20 cellular contexts compared by ENCODE assay signal in the genomic region with DNA sequence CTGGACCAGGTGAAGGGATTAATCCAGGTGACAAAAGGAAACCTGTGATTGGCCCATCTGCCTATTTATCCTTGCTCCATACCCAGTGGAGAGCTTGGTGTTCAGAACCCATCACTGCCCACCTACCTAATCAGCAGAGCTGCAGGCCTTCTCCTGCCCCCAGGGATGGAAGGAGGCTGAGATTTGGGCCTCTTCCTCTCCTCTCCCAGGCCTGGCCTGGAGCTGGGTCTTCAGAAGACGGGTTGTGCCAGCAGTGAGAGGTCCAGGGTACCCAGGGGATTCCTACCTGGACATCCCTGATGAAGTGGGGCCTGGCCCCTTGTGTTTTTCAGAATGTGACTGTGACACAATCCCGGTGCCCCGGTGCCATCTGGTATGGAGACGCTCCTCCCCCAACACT.
DNase-seq lines count a peak whose midpoint lies in the region; ATAC-seq and TF ChIP-seq lines count a peak whose summit lies in the region.
"Had no signal": no experiment of that assay in that cellular context is flagged by ENCODE, and none has a peak within 500 bp of the region (broad histone marks: within the 10 kb centered on the region; RNA-seq: fewer than 3 reads in every experiment).

No MANE protein-coding gene starts in this region.

- CTCF ChIA-PET in SK-N-SH (lab: Yijun Ruan, JAX) (no interaction called here), GM10248 (lab: Yijun Ruan, JAX) (no interaction called here)
- CTCF ChIA-PET in activated CD8-positive, alpha-beta T cell treated with anti-CD3 and anti-CD28 coated beads for 36 hours (lab: Charles Lee) = no interaction called here

- H3K9ac ChIP-seq in SK-N-SH = no peak overlapping the region
- H3K9ac ChIP-seq: BLaER1 treated with 17β-estradiol and CSF1 and Interleukin-3, amounts not matched to agents 10 nM and 100 nM had no signal

- H3K79me2 ChIP-seq in SK-N-SH (ENCODE audit: insufficient read depth) = no peaks in the 10 kb centered on the region

- H3K4me2 ChIP-seq in SK-N-SH = no peak overlapping the region
- H3K4me2 ChIP-seq: A549 had no signal

- H3K27me3 Mint-ChIP-seq in activated CD8-positive, alpha-beta T cell treated with anti-CD3 and anti-CD28 coated beads for 36 hours = no peaks in the 10 kb centered on the region
- H3K27me3 Mint-ChIP-seq: CD4-positive, alpha-beta T cell had no signal

- H3K27ac ChIP-seq in SK-N-SH (ENCODE audit: low read depth in 2 of 2, low read length in 1 of 2) (no peak overlapping the region), esophagus muscularis mucosa (replicated peaks in 1 of 4) (no peak overlapping the region), spleen (no peak overlapping the region)
- H3K27ac ChIP-seq: 22Rv1; A549; BLaER1 treated with 17β-estradiol and CSF1 and Interleukin-3, amounts not matched to agents 10 nM and 100 nM; C4-2B had no signal

- TF ChIP-seq RAD21 in SK-N-SH (IDR thresholded peaks at IDR 0.05; ENCODE audit: low read length) = no peak

- H3K36me3 ChIP-seq in SK-N-SH (replicated peaks in 1 of 2; ENCODE audit: control insufficient read depth in 1 of 2, insufficient read depth in 2 of 2, low read length in 1 of 2) (no peaks in the 10 kb centered on the region), H7 (replicated peaks; ENCODE audit: control insufficient read depth, insufficient read depth, low read length) (no peaks in the 10 kb centered on the region), esophagus muscularis mucosa (no peaks in the 10 kb centered on the region), spleen (no peaks in the 10 kb centered on the region)
- H3K36me3 ChIP-seq: BLaER1 treated with 17β-estradiol and CSF1 and Interleukin-3, amounts not matched to agents 10 nM and 100 nM had no signal

- TF ChIP-seq CTCF in SK-N-SH (IDR thresholded peaks at IDR 0.05) (no peak), GM10248 (IDR thresholded peaks at IDR 0.05; ENCODE audit: control extremely low read depth, extremely low read depth, low read depth, missing control alignments) (no peak), esophagus muscularis mucosa (IDR thresholded peaks at IDR 0.05) (no peak), spleen (IDR thresholded peaks at IDR 0.05 in 8 of 11, conservative IDR thresholded peaks at IDR 0.05 in 3 of 11) (no peak)
- TF ChIP-seq CTCF in activated CD8-positive, alpha-beta T cell treated with anti-CD3 and anti-CD28 coated beads for 36 hours (IDR thresholded peaks at IDR 0.05) = no peak

- DNase-seq in SK-N-SH = peak; percentile 4
- peak; percentile 3 for DNase-seq in GM10248 (ENCODE audit: extremely low spot score)
- DNase-seq in H7 = peak; percentile 4
- peak; percentile 89 for DNase-seq in esophagus muscularis mucosa (ENCODE audit: extremely low spot score)
- DNase-seq in spleen = no peak
- DNase-seq in activated CD8-positive, alpha-beta T cell treated with anti-CD3 and anti-CD28 coated beads for 36 hours = no peak
- DNase-seq: AML-193; Caco-2; Calu3; CD4-positive, alpha-beta T cell; CD8-positive, alpha-beta T cell; DMS79 treated with DMSO at 0.1 percent for 48 hours; GF-D8 had no signal

- ATAC-seq in SK-N-SH treated with all-trans-retinoic acid at 6 μM for 48 hours = no peak
- ATAC-seq in activated CD8-positive, alpha-beta T cell treated with anti-CD3 and anti-CD28 coated beads for 36 hours = no peak
- ATAC-seq: A549; CD8-positive, alpha-beta T cell; GM12878 had no signal

- no peaks in the 10 kb centered on the region for H3F3A ChIP-seq in SK-N-SH (replicated peaks; ENCODE audit: insufficient read depth)

- TF ChIP-seq EP300 in SK-N-SH (IDR thresholded peaks at IDR 0.05; ENCODE audit: borderline replicate concordance in 1 of 2, low read depth in 1 of 2, low read length in 1 of 2) (no peak), esophagus muscularis mucosa (IDR thresholded peaks at IDR 0.05) (no peak)

- no peaks in the 10 kb centered on the region for H3K27me3 ChIP-seq in SK-N-SH (ENCODE audit: insufficient read depth)
- no peaks in the 10 kb centered on the region for H3K27me3 ChIP-seq in H7 (ENCODE audit: control insufficient read depth, insufficient read depth, low read length)
- peaks cover 0 to 5% (median 0%) of the 10 kb centered on the region in 4 donors for H3K27me3 ChIP-seq in esophagus muscularis mucosa
- H3K27me3 ChIP-seq in spleen (replicated peaks in 1 of 7) = peaks cover 0 to 5% (median 0%) of the 10 kb centered on the region in 7 donors
- H3K27me3 ChIP-seq: BLaER1 treated with 17β-estradiol and CSF1 and Interleukin-3, amounts not matched to agents 10 nM and 100 nM had no signal

- 72% methylated on average over 3 of the region's 4 CpGs for WGBS in SK-N-SH (ENCODE audit: low lambda C conversion rate)
- 91% methylated on average over 4 of the region's 4 CpGs for WGBS in esophagus muscularis mucosa
- 72 to 90% (median 83%) methylated on average over 4 of the region's 4 CpGs for WGBS in spleen, 5 donors

- no peaks in the 10 kb centered on the region for H3K9me2 ChIP-seq in SK-N-SH

- H2AFZ ChIP-seq in SK-N-SH (ENCODE audit: low read depth) = no peak overlapping the region

- H3K4me1 Mint-ChIP-seq in activated CD8-positive, alpha-beta T cell treated with anti-CD3 and anti-CD28 coated beads for 36 hours (ENCODE audit: low read depth) = no peaks in the 10 kb centered on the region
- H3K4me1 Mint-ChIP-seq: B cell had no signal

- H3K4me1 ChIP-seq in SK-N-SH (ENCODE audit: control insufficient read depth in 1 of 2, insufficient read depth in 2 of 2, low read depth in 1 of 2, low read length in 1 of 2) = no peaks in the 10 kb centered on the region; a peak in 1 of 4 replicates
- H3K4me1 ChIP-seq in esophagus muscularis mucosa = no peaks in the 10 kb centered on the region
- H3K4me1 ChIP-seq in spleen = no peaks in the 10 kb centered on the region
- H3K4me1 ChIP-seq: A549, Caco-2 had no signal

- intact Hi-C loops in esophagus muscularis mucosa (cut with DNase I) = no loop called here
- intact Hi-C loops in spleen (cut with DNase I; ENCODE audit: low total_unique reads) = no loop called here
- intact Hi-C loops in activated CD8-positive, alpha-beta T cell treated with anti-CD3 and anti-CD28 coated beads for 36 hours (cut with micrococcal nuclease) = no loop called here

- TF ChIP-seq POLR2A in esophagus muscularis mucosa (IDR thresholded peaks at IDR 0.05; ENCODE audit: low read depth) (no peak), spleen (IDR thresholded peaks at IDR 0.05) (no peak)

- no peaks in the 10 kb centered on the region for H3K36me3 Mint-ChIP-seq in activated CD8-positive, alpha-beta T cell treated with anti-CD3 and anti-CD28 coated beads for 36 hours (ENCODE audit: low read depth)
- H3K36me3 Mint-ChIP-seq: CD8-positive, alpha-beta T cell had no signal

- POLR2A ChIA-PET in SK-N-SH (lab: Yijun Ruan, JAX) = no interaction called here
- POLR2A ChIA-PET in GM10248 (lab: Yijun Ruan, JAX) = no interaction called here
- POLR2A ChIA-PET in activated CD8-positive, alpha-beta T cell treated with anti-CD3 and anti-CD28 coated beads for 36 hours (lab: Charles Lee) = no interaction called here

- H3K9me3 ChIP-seq in SK-N-SH (no peaks in the 10 kb centered on the region), esophagus muscularis mucosa (no peaks in the 10 kb centered on the region), spleen (no peaks in the 10 kb centered on the region)
- H3K9me3 ChIP-seq: A549; BLaER1 treated with 17β-estradiol and CSF1 and Interleukin-3, amounts not matched to agents 10 nM and 100 nM; Caco-2 had no signal

- no peaks in the 10 kb centered on the region for H4K20me1 ChIP-seq in SK-N-SH (ENCODE audit: insufficient read depth)
- H4K20me1 ChIP-seq: BLaER1 treated with 17β-estradiol and CSF1 and Interleukin-3, amounts not matched to agents 10 nM and 100 nM had no signal

- no peaks in the 10 kb centered on the region for H3K9me3 Mint-ChIP-seq in activated CD8-positive, alpha-beta T cell treated with anti-CD3 and anti-CD28 coated beads for 36 hours
- H3K9me3 Mint-ChIP-seq: CD4-positive, alpha-beta T cell; CD8-positive, alpha-beta T cell had no signal

- no peak overlapping the region for H3K27ac Mint-ChIP-seq in activated CD8-positive, alpha-beta T cell treated with anti-CD3 and anti-CD28 coated beads for 36 hours
- H3K27ac Mint-ChIP-seq: B cell; CD4-positive, alpha-beta T cell; CD8-positive, alpha-beta T cell had no signal

- no peak overlapping the region for H3K4me3 Mint-ChIP-seq in activated CD8-positive, alpha-beta T cell treated with anti-CD3 and anti-CD28 coated beads for 36 hours
- H3K4me3 Mint-ChIP-seq: B cell; CD4-positive, alpha-beta T cell; CD8-positive, alpha-beta T cell had no signal

- no peak overlapping the region for H3K4me3 ChIP-seq in SK-N-SH (ENCODE audit: low read depth in 2 of 2, low read length in 1 of 2)
- no peak overlapping the region for H3K4me3 ChIP-seq in H7 (ENCODE audit: insufficient read depth, low read depth, low read length)
- H3K4me3 ChIP-seq in esophagus muscularis mucosa = no peak overlapping the region
- H3K4me3 ChIP-seq in spleen = no peak overlapping the region
- H3K4me3 ChIP-seq: A549; BLaER1 treated with 17β-estradiol and CSF1 and Interleukin-3, amounts not matched to agents 10 nM and 100 nM; GM12878 had no signal

TF ChIP-seq in SK-N-SH, 30 proteins besides CTCF, POLR2A, EP300 and RAD21:
- TF ChIP-seq FOXJ3 (CRISPR knock-in tag; IDR thresholded peaks at IDR 0.05) (no peak), FOSL2 (IDR thresholded peaks at IDR 0.05; ENCODE audit: borderline replicate concordance, low read depth) (no peak), MEF2A (IDR thresholded peaks at IDR 0.05; ENCODE audit: borderline replicate concordance, low read depth) (no peak), NRF1 (IDR thresholded peaks at IDR 0.05; ENCODE audit: low read depth, low read length) (no peak), TCF12 (IDR thresholded peaks at IDR 0.05) (no peak), GATA2 (CRISPR knock-in tag; IDR thresholded peaks at IDR 0.05) (no peak), TEAD4 (IDR thresholded peaks at IDR 0.05; ENCODE audit: borderline replicate concordance, insufficient read depth) (no peak), NFIC (IDR thresholded peaks at IDR 0.05; ENCODE audit: borderline replicate concordance) (no peak), JUND (IDR thresholded peaks at IDR 0.05) (no peak), SMC3 (IDR thresholded peaks at IDR 0.05; ENCODE audit: low read depth, low read length) (no peak)

TF ChIP-seq in SK-N-SH treated with all-trans-retinoic acid at 6 μM for 48 hours, 23 proteins besides CTCF, POLR2A, EP300 and RAD21 (continues in another document):
- TF ChIP-seq ARNTL (CRISPR knock-in tag; IDR thresholded peaks at IDR 0.05; ENCODE audit: borderline replicate concordance, low read depth) (no peak), SNAI2 (CRISPR knock-in tag; IDR thresholded peaks at IDR 0.05) (no peak)
- TF ChIP-seq, protein P1, sequence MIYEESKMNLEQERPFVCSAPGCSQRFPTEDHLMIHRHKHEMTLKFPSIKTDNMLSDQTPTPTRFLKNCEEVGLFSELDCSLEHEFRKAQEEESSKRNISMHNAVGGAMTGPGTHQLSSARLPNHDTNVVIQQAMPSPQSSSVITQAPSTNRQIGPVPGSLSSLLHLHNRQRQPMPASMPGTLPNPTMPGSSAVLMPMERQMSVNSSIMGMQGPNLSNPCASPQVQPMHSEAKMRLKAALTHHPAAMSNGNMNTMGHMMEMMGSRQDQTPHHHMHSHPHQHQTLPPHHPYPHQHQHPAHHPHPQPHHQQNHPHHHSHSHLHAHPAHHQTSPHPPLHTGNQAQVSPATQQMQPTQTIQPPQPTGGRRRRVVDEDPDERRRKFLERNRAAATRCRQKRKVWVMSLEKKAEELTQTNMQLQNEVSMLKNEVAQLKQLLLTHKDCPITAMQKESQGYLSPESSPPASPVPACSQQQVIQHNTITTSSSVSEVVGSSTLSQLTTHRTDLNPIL (CRISPR knock-in tag; IDR thresholded peaks at IDR 0.05; ENCODE audit: low read depth) = no peak

Comparison
In these comparisons a context has a peak if more than half of its experiments do, and no peak if none do; other contexts are left out.
1. DNase-seq: peak in SK-N-SH (single experiment), GM10248 (single experiment), H7 (single experiment) and esophagus muscularis mucosa (single experiment); none in spleen (single experiment) and activated CD8-positive, alpha-beta T cell treated with anti-CD3 and anti-CD28 coated beads for 36 hours (single experiment).